7 cellular contexts compared by ENCODE assay signal in genomic region chr7:152043086-152043485, GRCh38. TPM values are rescaled to one million over a fixed set of nuclear protein-coding genes. Genes with fewer than 3 reads are reported as not detected.
DNase-seq lines count a peak whose midpoint lies in the region; ATAC-seq, FAIRE-seq and TF ChIP-seq lines count a peak whose summit lies in the region.
"Not testable (repeated sequence)": the region's sequence is repeated elsewhere in the genome, so short reads cannot be mapped to it uniquely, and the experiment has no call there.

No MANE protein-coding gene starts in this region.

- not testable (repeated sequence) for H3K4me3 ChIP-seq in bronchial epithelial cell (ENCODE audit: low read depth, low read length); lower lobe of right lung
- peak overlapping the region; percentile 36 for H3K4me3 ChIP-seq in psoas muscle

- H3K9me3 ChIP-seq in lower lobe of right lung, result peaks cover 21% of the 10 kb centered on the region
- H3K9me3 ChIP-seq in psoas muscle, result peaks cover 27% of the 10 kb centered on the region

- POLR2A ChIA-PET in RWPE1 (lab: Yijun Ruan, JAX; ENCODE audit: low non-redundant PET), result not testable (repeated sequence)

- H3K36me3 ChIP-seq in bronchial epithelial cell (ENCODE audit: control insufficient read depth, insufficient read depth, low read length); lower lobe of right lung; psoas muscle (ENCODE audit: insufficient read depth in 1 of 2, low read depth in 1 of 2): not testable (repeated sequence)

- H3K27ac ChIP-seq in RWPE1, result peak overlapping the region; percentile 39; the same call in 1 of the 2 replicates
- not testable (repeated sequence) for H3K27ac ChIP-seq in lower lobe of right lung
- H3K27ac ChIP-seq in psoas muscle, result peak overlapping the region; percentile 64

- H3K4me1 ChIP-seq in lower lobe of right lung, result not testable (repeated sequence)
- peaks cover 18% of the 10 kb centered on the region for H3K4me1 ChIP-seq in psoas muscle

- not testable (repeated sequence) for TF ChIP-seq CTCF in RWPE1 (conservative IDR thresholded peaks at IDR 0.05; ENCODE audit: low read depth); bronchial epithelial cell (IDR thresholded peaks at IDR 0.05; ENCODE audit: insufficient read depth, low read length, severe bottlenecking); lower lobe of right lung (IDR thresholded peaks at IDR 0.05); psoas muscle (IDR thresholded peaks at IDR 0.05)

- H3K27me3 ChIP-seq in bronchial epithelial cell (ENCODE audit: control insufficient read depth, insufficient read depth, low read length); lower lobe of right lung (ENCODE audit: low read depth); psoas muscle (ENCODE audit: insufficient read depth in 3 of 3, low read length in 2 of 3): not testable (repeated sequence)

- WGBS in psoas muscle, 3 donors, result 34 to 61% (median 45%) methylated on average over 8 of the region's 8 CpGs

- DNase-seq in RWPE1 (ENCODE audit: low spot score) (peak; percentile 9), bronchial epithelial cell (ENCODE audit: low read depth) (peak; percentile 84), glomerular visceral epithelial cell (ENCODE audit: extremely low spot score) (peak; percentile 18), left ventricle myocardium superior (peak; percentile 83), lower lobe of right lung (peak; percentile 78), psoas muscle (peak in 1 of 2 donors; percentile 79), ureter (ENCODE audit: low spot score) (peak; percentile 68)

- ATAC-seq in left ventricle myocardium superior, lower lobe of right lung, psoas muscle: not testable (repeated sequence)

- intact Hi-C loops in left ventricle myocardium superior (cut with micrococcal nuclease); lower lobe of right lung (cut with DNase I); psoas muscle (cut with DNase I): not testable (repeated sequence)

- FAIRE-seq in bronchial epithelial cell (lab: Jason Lieb, UNC), result not testable (repeated sequence)

- CTCF ChIA-PET in RWPE1 (lab: Yijun Ruan, JAX), result not testable (repeated sequence)

RNA-seq across cellular contexts. Expression of gene GALNT11, which starts 17.6 kb away (rescaled TPM):
- total RNA-seq in bronchial epithelial cell (29.1 and 31.9 TPM in 2 replicates), left ventricle myocardium superior (19.4 TPM), lower lobe of right lung (39.6 TPM), psoas muscle (10 to 100 TPM; 11.2 to 20.6 (median 17.6) TPM), ureter (58.8 TPM)
- 10 to 100 TPM; 13.6 to 20.3 (median 14.0) TPM for polyA plus RNA-seq in psoas muscle
